ENCODE assay signal across 8 cellular contexts in genomic region chr16:71895679-71896385, GRCh38. TPM values are rescaled to one million over a fixed set of nuclear protein-coding genes. Genes with fewer than 3 reads are reported as not detected.
DNase-seq lines count a peak whose midpoint lies in the region; ATAC-seq, FAIRE-seq and TF ChIP-seq lines count a peak whose summit lies in the region.

No MANE protein-coding gene starts in this region.

- under 1% methylated on average over 44 of the region's 44 CpGs for WGBS in urinary bladder

- no peaks in the 10 kb centered on the region for H3K9me1 ChIP-seq in endothelial cell of umbilical vein (replicated peaks; ENCODE audit: control insufficient read depth, extremely low read depth, insufficient read depth, low read length)

- ATAC-seq in GM19452 (IDR thresholded peaks at IDR 0.05; ENCODE audit: unreplicated experiment) (peak; percentile 19), HG03457 (IDR thresholded peaks at IDR 0.05; ENCODE audit: unreplicated experiment) (peak; percentile 31), mucosa of descending colon (peak; percentile 24)

- H3K4me3 Mint-ChIP-seq in Caco-2 (ENCODE audit: unreplicated experiment) = peak overlapping the region; percentile 79

- TF ChIP-seq CTCF in Caco-2 (IDR thresholded peaks at IDR 0.05; ENCODE audit: insufficient read depth in 1 of 2, low read depth in 1 of 2, low read length in 1 of 2, severe bottlenecking in 1 of 2, unreplicated experiment in 1 of 2) (no peak), VCaP (conservative IDR thresholded peaks at IDR 0.05) (no peak), endothelial cell of umbilical vein (IDR thresholded peaks at IDR 0.05; ENCODE audit: extremely low read depth in 1 of 2, insufficient read depth in 1 of 2, low read depth in 1 of 2, low read length in 2 of 2) (no peak), mucosa of descending colon (IDR thresholded peaks at IDR 0.05) (no peak)

- dilution Hi-C loops in endothelial cell of umbilical vein (cut with MboI; ENCODE audit: extremely low pct_ligation_motif_present, low sequenced_read_pairs) = no loop called here

- H3K4me3 ChIP-seq in Caco-2 (ENCODE audit: low read depth, low read length) = peak overlapping the region; percentile 79
- peak overlapping the region; percentile 84 to 98 (median 95) for H3K4me3 ChIP-seq in endothelial cell of umbilical vein (replicated peaks in 1 of 3; ENCODE audit: insufficient read depth in 1 of 3, low read depth in 1 of 3, low read length in 3 of 3)
- peak overlapping the region; percentile 97 for H3K4me3 ChIP-seq in mucosa of descending colon
- H3K4me3 ChIP-seq in urinary bladder (ENCODE audit: low read depth, low read length) = peak overlapping the region; percentile 60

- H3K36me3 Mint-ChIP-seq in Caco-2 (ENCODE audit: insufficient read depth, unreplicated experiment) = peaks cover 60% of the 10 kb centered on the region

- H4K20me1 ChIP-seq in endothelial cell of umbilical vein (replicated peaks; ENCODE audit: control insufficient read depth, extremely low read depth, insufficient read depth, low read length) = peaks cover 8% of the 10 kb centered on the region

- CTCF ChIA-PET in Caco-2 (lab: Charles Lee) = interaction anchor here (1.4 kb wide), 1 partner anchor 66 kb away, joined by 3 read pairs; no protein-coding TSS in a partner anchor
- CTCF ChIA-PET in endothelial cell of umbilical vein (lab: Charles Lee) = interaction anchor here (2.0 to 3.1 kb wide), 5 partner anchors 8 to 66 kb away, joined by 5 to 44 read pairs (median 12); partner anchors contain the start of gene ZNF821

- H3K9me3 ChIP-seq in Caco-2 (no peaks in the 10 kb centered on the region), endothelial cell of umbilical vein (replicated peaks; ENCODE audit: control insufficient read depth, insufficient read depth, low read length) (no peaks in the 10 kb centered on the region), mucosa of descending colon (no peaks in the 10 kb centered on the region)

- TF ChIP-seq POLR2A in endothelial cell of umbilical vein (IDR thresholded peaks at IDR 0.05; ENCODE audit: low read depth, low read length) = no peak

- peak; percentile 74 for FAIRE-seq in endothelial cell of umbilical vein (lab: Jason Lieb, UNC)

- peak overlapping the region; percentile 89 for H3K27ac Mint-ChIP-seq in Caco-2 (ENCODE audit: unreplicated experiment)

- H3K4me2 ChIP-seq in endothelial cell of umbilical vein (ENCODE audit: insufficient read depth, low read length) = peak overlapping the region; percentile 93

- H3K9me3 Mint-ChIP-seq in Caco-2 (ENCODE audit: unreplicated experiment) = no peaks in the 10 kb centered on the region

- H3K36me3 ChIP-seq in Caco-2 (ENCODE audit: control insufficient read depth, insufficient read depth, low read length) = peaks cover 2% of the 10 kb centered on the region
- no peaks in the 10 kb centered on the region for H3K36me3 ChIP-seq in endothelial cell of umbilical vein (ENCODE audit: control insufficient read depth in 2 of 2, extremely low read depth in 1 of 2, insufficient read depth in 2 of 2, low read length in 2 of 2)
- no peaks in the 10 kb centered on the region for H3K36me3 ChIP-seq in mucosa of descending colon (ENCODE audit: low read depth)
- H3K36me3 ChIP-seq in urinary bladder (ENCODE audit: insufficient read depth) = peaks cover 1% of the 10 kb centered on the region

- peak; percentile 66 to 76 for DNase-seq in Caco-2
- no peak for DNase-seq in endothelial cell of umbilical vein (ENCODE audit: low read depth, low spot score)
- DNase-seq in mucosa of descending colon = peak in 2 of 3 donors; percentile 67 to 71
- no peak for DNase-seq in COR-L47 (lab: John Stamatoyannopoulos, UW)

- POLR2A ChIA-PET in Caco-2 (lab: Charles Lee) = interaction anchor here (0.9 kb wide), 1 partner anchor 13 kb away, joined by 3 read pairs; no protein-coding TSS in a partner anchor
- POLR2A ChIA-PET in endothelial cell of umbilical vein (lab: Charles Lee) = interaction anchor here (0.7 kb wide), 1 partner anchor 10 kb away, joined by 3 read pairs; no protein-coding TSS in a partner anchor

- H3K4me1 Mint-ChIP-seq in Caco-2 (ENCODE audit: low read depth, unreplicated experiment) = no peaks in the 10 kb centered on the region

- H3K79me2 ChIP-seq in endothelial cell of umbilical vein (ENCODE audit: control insufficient read depth, insufficient read depth, low read length) = peaks cover 55% of the 10 kb centered on the region

- no peaks in the 10 kb centered on the region for H3K27me3 Mint-ChIP-seq in Caco-2 (ENCODE audit: insufficient read depth, unreplicated experiment)

- BruUV-seq in Caco-2 (replicated peaks; lab: Mats Ljungman, UMichigan) (no TSS peak), endothelial cell of umbilical vein (replicated peaks; lab: Mats Ljungman, UMichigan) (TSS peak; percentile 48)

- H3K9ac ChIP-seq in endothelial cell of umbilical vein (replicated peaks; ENCODE audit: extremely low read depth, insufficient read depth, low read length) = peak overlapping the region; percentile 96

- peaks cover 5% of the 10 kb centered on the region; the same call in 1 of the 2 replicates for H3K4me1 ChIP-seq in Caco-2
- H3K4me1 ChIP-seq in endothelial cell of umbilical vein (ENCODE audit: control insufficient read depth, extremely low read depth, insufficient read depth, low read length) = peaks cover 8% of the 10 kb centered on the region
- H3K4me1 ChIP-seq in mucosa of descending colon (ENCODE audit: low read depth) = peaks cover 37% of the 10 kb centered on the region
- H3K4me1 ChIP-seq in urinary bladder (ENCODE audit: insufficient read depth) = peaks cover 1% of the 10 kb centered on the region

- peak overlapping the region; percentile 71 for H2AFZ ChIP-seq in endothelial cell of umbilical vein (ENCODE audit: low read depth, low read length)

- H3K27me3 ChIP-seq in Caco-2 (replicated peaks; ENCODE audit: control insufficient read depth, insufficient read depth, low read length) (no peaks in the 10 kb centered on the region), endothelial cell of umbilical vein (ENCODE audit: control insufficient read depth in 2 of 2, insufficient read depth in 2 of 2, low read length in 2 of 2) (no peaks in the 10 kb centered on the region)

- intact Hi-C loops in Caco-2 (cut with micrococcal nuclease; ENCODE audit: unreplicated experiment) = loop anchor here (1.0 to 2.0 kb wide), 3 partner anchors 12 to 197 kb away; partner anchors contain the start of genes DHX38, TXNL4B and ZNF821
- intact Hi-C loops in endothelial cell of umbilical vein (cut with micrococcal nuclease) = loop anchor here (1.0 to 2.0 kb wide), 9 partner anchors 12 to 197 kb away; partner anchors contain the start of genes AP1G1, DHODH, DHX38 and TXNL4B
- intact Hi-C loops in mucosa of descending colon (cut with DNase I, micrococcal nuclease) = loop anchor here in 1 of 2 donors (5.0 kb wide), 1 partner anchor 89 kb away; the partner anchor contains the start of gene AP1G1

- peak overlapping the region; percentile 87 for H3K27ac ChIP-seq in VCaP
- peak overlapping the region; percentile 88 for H3K27ac ChIP-seq in endothelial cell of umbilical vein (ENCODE audit: insufficient read depth, low read depth, low read length)
- H3K27ac ChIP-seq in urinary bladder (ENCODE audit: low read depth) = peak overlapping the region; percentile 99

TF ChIP-seq in endothelial cell of umbilical vein, 7 proteins besides CTCF, POLR2A, EP300 and RAD21 (continues in another document):
- TF ChIP-seq FOS (IDR thresholded peaks at IDR 0.05; ENCODE audit: borderline replicate concordance, insufficient read depth, low read length) = no peak
- TF ChIP-seq EZH2 (IDR thresholded peaks at IDR 0.05; ENCODE audit: borderline replicate concordance, low read depth, low read length, severe bottlenecking) = no peak
- no peak for TF ChIP-seq POLR2AphosphoS5 (IDR thresholded peaks at IDR 0.05; ENCODE audit: insufficient read depth, low read depth, low read length)
- TF ChIP-seq JUN (IDR thresholded peaks at IDR 0.05; ENCODE audit: borderline replicate concordance, insufficient read depth, insufficient read length, low read depth) = no peak

RNA-seq across cellular contexts. Expression of gene IST1, which starts 0.5 kb away (rescaled TPM):
- 310 and 331 TPM in 2 replicates for total RNA-seq in Caco-2 (2022)
- total RNA-seq in endothelial cell of umbilical vein = 165 and 185 TPM in 2 replicates
- 136 and 145 TPM in 2 replicates for polyA plus RNA-seq in endothelial cell of umbilical vein
- polyA plus RNA-seq in endothelial cell of umbilical vein (2011; cell fraction: cytosol; rRNA removed) = 146 and 166 TPM in 2 replicates
- polyA plus RNA-seq in endothelial cell of umbilical vein (2011; cell fraction: nucleus; rRNA removed) = 350 and 437 TPM in 2 replicates
- 143 and 144 TPM in 2 replicates for polyA plus RNA-seq in endothelial cell of umbilical vein (2012)
- 183 and 193 TPM in 2 replicates for polyA minus RNA-seq in endothelial cell of umbilical vein
- polyA minus RNA-seq in endothelial cell of umbilical vein (2011; cell fraction: cytosol; rRNA and poly(A)+ RNA removed) = 55.4 TPM
- polyA minus RNA-seq in endothelial cell of umbilical vein (2011; cell fraction: nucleus; rRNA and poly(A)+ RNA removed) = 86.2 and 125 TPM in 2 replicates
- total RNA-seq in mucosa of descending colon = 100 to 1,000 TPM; 223 to 278 (median 228) TPM
- 183 TPM for total RNA-seq in urinary bladder
- 137 TPM for polyA plus RNA-seq in urinary bladder

RNA-seq across cellular contexts. Expression of gene ZNF821, which starts 11.8 kb away (rescaled TPM):
- 16.3 and 16.9 TPM in 2 replicates for total RNA-seq in Caco-2 (2022)
- total RNA-seq in endothelial cell of umbilical vein = 7.3 and 9.6 TPM in 2 replicates
- polyA plus RNA-seq in endothelial cell of umbilical vein = 8.0 and 8.1 TPM in 2 replicates
- 8.0 and 8.6 TPM in 2 replicates for polyA plus RNA-seq in endothelial cell of umbilical vein (2011; cell fraction: cytosol; rRNA removed)
- polyA plus RNA-seq in endothelial cell of umbilical vein (2011; cell fraction: nucleus; rRNA removed) = 11.8 and 14.6 TPM in 2 replicates
- polyA plus RNA-seq in endothelial cell of umbilical vein (2012) = 5.2 and 6.1 TPM in 2 replicates
- 4.1 and 9.6 TPM in 2 replicates for polyA minus RNA-seq in endothelial cell of umbilical vein
- polyA minus RNA-seq in endothelial cell of umbilical vein (2011; cell fraction: cytosol; rRNA and poly(A)+ RNA removed) = 1.9 TPM
- polyA minus RNA-seq in endothelial cell of umbilical vein (2011; cell fraction: nucleus; rRNA and poly(A)+ RNA removed) = 4.4 and 8.3 TPM in 2 replicates
- total RNA-seq in mucosa of descending colon = 10 to 100 TPM; 10.2 to 13.7 (median 12.7) TPM
- 5.8 TPM for total RNA-seq in urinary bladder
- polyA plus RNA-seq in urinary bladder = 4.9 TPM

RNA-seq across cellular contexts. Expression of gene ATXN1L, which starts 50.1 kb away (rescaled TPM):
- 40.6 and 44.8 TPM in 2 replicates for total RNA-seq in Caco-2 (2022)
- 23.9 and 24.9 TPM in 2 replicates for total RNA-seq in endothelial cell of umbilical vein
- polyA plus RNA-seq in endothelial cell of umbilical vein = 14.9 and 15.6 TPM in 2 replicates
- 13.1 and 13.5 TPM in 2 replicates for polyA plus RNA-seq in endothelial cell of umbilical vein (2011; cell fraction: cytosol; rRNA removed)
- polyA plus RNA-seq in endothelial cell of umbilical vein (2011; cell fraction: nucleus; rRNA removed) = 27.3 and 29.0 TPM in 2 replicates
- polyA plus RNA-seq in endothelial cell of umbilical vein (2012) = 17.3 and 19.1 TPM in 2 replicates
- polyA minus RNA-seq in endothelial cell of umbilical vein = 30.1 and 32.3 TPM in 2 replicates
- 8.5 TPM for polyA minus RNA-seq in endothelial cell of umbilical vein (2011; cell fraction: cytosol; rRNA and poly(A)+ RNA removed)
- polyA minus RNA-seq in endothelial cell of umbilical vein (2011; cell fraction: nucleus; rRNA and poly(A)+ RNA removed) = 18.6 and 21.5 TPM in 2 replicates
- 10 to 100 TPM; 21.6 to 38.7 (median 24.0) TPM for total RNA-seq in mucosa of descending colon
- 17.9 TPM for total RNA-seq in urinary bladder
- polyA plus RNA-seq in urinary bladder = 18.0 TPM

Comparison
In these comparisons a context has a peak if more than half of its experiments do, and no peak if none do; other contexts are left out.
1. DNase-seq: peak in Caco-2 (2 of 2) and mucosa of descending colon (2 of 3); none in endothelial cell of umbilical vein (single experiment) and COR-L47 (single experiment).
2. Peak in every context shown above with its lines, with median percentiles within 50 percentile points of each other: H3K4me3 ChIP-seq, ATAC-seq and H3K27ac ChIP-seq.